8 cellular contexts compared by ENCODE assay signal in genomic region chr16:70113982-70114826, GRCh38. TPM values are rescaled to one million over a fixed set of nuclear protein-coding genes. Genes with fewer than 3 reads are reported as not detected.
A peak's percentile ranks its signal among the peaks of the same experiment; 100 is the strongest.
DNase-seq lines count a peak whose midpoint lies in the region; ATAC-seq and TF ChIP-seq lines count a peak whose summit lies in the region.
"Not testable (repeated sequence)": the region's sequence is repeated elsewhere in the genome, so short reads cannot be mapped to it uniquely, and the experiment has no call there.

Gene PDPR, plus strand, starts transcription at chr16:70114332. Its CDS starts 6,161 bp downstream, at chr16:70120493.

- not testable (repeated sequence) for H3K27me3 Mint-ChIP-seq in CD4-positive, CD25-positive, alpha-beta regulatory T cell; activated CD4-positive, alpha-beta memory T cell treated with anti-CD3 and anti-CD28 coated beads for 36 hours

- POLR2A ChIA-PET in activated CD4-positive, alpha-beta memory T cell treated with anti-CD3 and anti-CD28 coated beads for 36 hours (lab: Charles Lee): interaction anchor here (0.6 kb wide), 1 partner anchor 182 kb away, joined by 3 read pairs; no protein-coding TSS in a partner anchor

- peak within 1 kb of the TSS; percentile 74 for H3K27ac ChIP-seq in CD4-positive, CD25-positive, alpha-beta regulatory T cell (ENCODE audit: insufficient read depth, low read length, poor library complexity, severe bottlenecking)
- H3K27ac ChIP-seq in duodenal mucosa (ENCODE audit: low read depth, low read length) (peak within 1 kb of the TSS; percentile 42), right lobe of liver (peak within 1 kb of the TSS; percentile 33 to 65 (median 60))

- peak within 1 kb of the TSS; percentile 88 to 95 (median 91) for H3K4me3 Mint-ChIP-seq in CD4-positive, CD25-positive, alpha-beta regulatory T cell
- H3K4me3 Mint-ChIP-seq in activated CD4-positive, alpha-beta memory T cell treated with anti-CD3 and anti-CD28 coated beads for 36 hours: peak within 1 kb of the TSS; percentile 85

- not testable (repeated sequence) for TF ChIP-seq POLR2A in right lobe of liver (IDR thresholded peaks at IDR 0.05)

- not testable (repeated sequence) for H3K27me3 ChIP-seq in CD4-positive, CD25-positive, alpha-beta regulatory T cell (ENCODE audit: control insufficient read depth, insufficient read depth, low read length); duodenal mucosa (ENCODE audit: control insufficient read depth in 1 of 2, insufficient read depth in 2 of 2, low read length in 2 of 2); right lobe of liver

- not testable (repeated sequence) for H3K36me3 Mint-ChIP-seq in CD4-positive, CD25-positive, alpha-beta regulatory T cell; activated CD4-positive, alpha-beta memory T cell treated with anti-CD3 and anti-CD28 coated beads for 36 hours

- CTCF ChIA-PET in activated CD4-positive, alpha-beta memory T cell treated with anti-CD3 and anti-CD28 coated beads for 36 hours (lab: Charles Lee): not testable (repeated sequence)

- not testable (repeated sequence) for TF ChIP-seq CTCF in right lobe of liver (IDR thresholded peaks at IDR 0.05)

- intact Hi-C loops in activated CD4-positive, alpha-beta memory T cell treated with anti-CD3 and anti-CD28 coated beads for 36 hours (cut with micrococcal nuclease); right lobe of liver (cut with DNase I): not testable (repeated sequence)

- peak; percentile 94 to 97 for ATAC-seq in CD4-positive, CD25-positive, alpha-beta regulatory T cell (ENCODE audit: low read depth in 2 of 2)
- ATAC-seq in GM19455 (IDR thresholded peaks at IDR 0.05; ENCODE audit: unreplicated experiment) (peak; percentile 91), right lobe of liver (peak; percentile 97 to 98 (median 98))

- H3K9me3 Mint-ChIP-seq in CD4-positive, CD25-positive, alpha-beta regulatory T cell; activated CD4-positive, alpha-beta memory T cell treated with anti-CD3 and anti-CD28 coated beads for 36 hours: not testable (repeated sequence)

- H3K4me1 Mint-ChIP-seq in CD4-positive, CD25-positive, alpha-beta regulatory T cell: peaks cover 0 to 35% (median 16%) of the 10 kb centered on the region in 4 donors
- H3K4me1 Mint-ChIP-seq in activated CD4-positive, alpha-beta memory T cell treated with anti-CD3 and anti-CD28 coated beads for 36 hours (ENCODE audit: low read depth): peaks cover 27% of the 10 kb centered on the region

- peak within 1 kb of the TSS; percentile 82 to 91 (median 87) for H3K27ac Mint-ChIP-seq in CD4-positive, CD25-positive, alpha-beta regulatory T cell
- H3K27ac Mint-ChIP-seq in activated CD4-positive, alpha-beta memory T cell treated with anti-CD3 and anti-CD28 coated beads for 36 hours: peak within 1 kb of the TSS; percentile 65

- peak; percentile 93 to 96 (median 95) for DNase-seq in CD4-positive, CD25-positive, alpha-beta regulatory T cell
- DNase-seq in HK-2 (ENCODE audit: unreplicated experiment) (peak; percentile 82), NCI-H82 treated with DMSO at 0.1 percent for 48 hours (lab: John Stamatoyannopoulos, UW; ENCODE audit: unreplicated experiment) (peak; percentile 56), right lobe of liver (peak; percentile 94 to 97 (median 95))
- peak; percentile 96 for DNase-seq in activated CD4-positive, alpha-beta memory T cell treated with anti-CD3 and anti-CD28 coated beads for 36 hours
- DNase-seq in stimulated activated CD4-positive, alpha-beta T cell treated with anti-CD3 and anti-CD28 coated beads, Interleukin-4, amount 100 ng/mL, for 1 hour: peak; percentile 95

- H3K36me3 ChIP-seq in CD4-positive, CD25-positive, alpha-beta regulatory T cell (ENCODE audit: control insufficient read depth, insufficient read depth, low read length); duodenal mucosa (ENCODE audit: control insufficient read depth in 1 of 2, insufficient read depth in 2 of 2, low read length in 2 of 2); right lobe of liver: not testable (repeated sequence)

- WGBS in right lobe of liver (ENCODE audit: insufficient coverage, low coverage, low lambda C conversion rate, missing lambda C conversion rate): 0% methylated on average over 7 of the region's 88 CpGs

- peak within 1 kb of the TSS; percentile 43 to 80 for H3K9ac ChIP-seq in duodenal mucosa (ENCODE audit: low read depth in 1 of 2, low read length in 2 of 2)

- peak within 1 kb of the TSS; percentile 74 for H3K4me3 ChIP-seq in CD4-positive, CD25-positive, alpha-beta regulatory T cell (ENCODE audit: low read depth, low read length)
- H3K4me3 ChIP-seq in duodenal mucosa (ENCODE audit: low read depth in 1 of 2, low read length in 2 of 2): peak within 1 kb of the TSS; percentile 61 to 75
- H3K4me3 ChIP-seq in right lobe of liver: peak within 1 kb of the TSS; percentile 54 to 77 (median 77)

- not testable (repeated sequence) for H3K4me1 ChIP-seq in CD4-positive, CD25-positive, alpha-beta regulatory T cell (ENCODE audit: control insufficient read depth, insufficient read depth, low read length, poor library complexity, severe bottlenecking); duodenal mucosa (ENCODE audit: control insufficient read depth in 1 of 2, insufficient read depth in 2 of 2, low read length in 2 of 2)
- peaks cover 0 to 11% (median 0%) of the 10 kb centered on the region in 4 donors for H3K4me1 ChIP-seq in right lobe of liver

- not testable (repeated sequence) for H3K9me3 ChIP-seq in CD4-positive, CD25-positive, alpha-beta regulatory T cell (ENCODE audit: control insufficient read depth in 2 of 2, low read length in 2 of 2); duodenal mucosa (ENCODE audit: control insufficient read depth in 1 of 2, low read length in 2 of 2); right lobe of liver

RNA-seq across cellular contexts. Expression of gene PDPR, which starts in this region (rescaled TPM):
- 31.2 TPM for total RNA-seq in CD4-positive, CD25-positive, alpha-beta regulatory T cell
- 10 to 100 TPM in 1 of 4 donors, 1 to 10 TPM in 3; 5.2 to 10.9 (median 6.5) TPM for polyA plus RNA-seq in CD4-positive, CD25-positive, alpha-beta regulatory T cell
- 10 to 100 TPM; 13.9 to 15.7 TPM for total RNA-seq in activated CD4-positive, alpha-beta memory T cell treated with anti-CD3 and anti-CD28 coated beads for 36 hours
- total RNA-seq in right lobe of liver: 10 to 100 TPM in 1 of 6 experiments, 1 to 10 TPM in 5; 6.5 to 10.1 (median 8.3) TPM

Comparison
In these comparisons a context has a peak if more than half of its experiments do, and no peak if none do; other contexts are left out.
1. Peak in every context shown above with its lines: DNase-seq, ATAC-seq, H3K4me3 ChIP-seq and H3K27ac ChIP-seq.